Comparison of ENCODE assay signal across 12 cellular contexts in the genomic region with DNA sequence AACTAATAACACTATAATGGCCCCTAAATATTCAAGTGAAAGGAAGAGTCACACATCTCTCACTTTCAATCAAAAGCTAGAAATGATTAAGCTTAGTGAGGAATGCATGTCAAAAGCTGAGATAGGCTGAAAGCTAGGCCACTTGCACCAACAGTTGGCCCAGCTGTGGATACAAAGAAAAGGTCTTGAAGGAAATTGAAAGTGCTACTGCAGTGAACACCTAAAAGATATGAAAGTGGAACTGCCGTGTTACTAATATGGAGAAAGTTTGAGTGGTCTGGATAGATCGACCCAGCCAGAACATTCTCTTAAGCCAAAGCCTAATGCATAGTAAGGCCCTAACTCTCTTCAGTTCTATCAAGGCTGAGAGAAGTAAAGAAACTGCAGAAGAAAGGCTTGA. TPM values are rescaled to one million over a fixed set of nuclear protein-coding genes. Genes with fewer than 3 reads are reported as not detected.
DNase-seq lines count a peak whose midpoint lies in the region; ATAC-seq and TF ChIP-seq lines count a peak whose summit lies in the region.
"Had no signal": no experiment of that assay in that cellular context is flagged by ENCODE, and none has a peak within 500 bp of the region (broad histone marks: within the 10 kb centered on the region; RNA-seq: fewer than 3 reads in every experiment).

No MANE protein-coding gene starts in this region.

- H3K27me3 ChIP-seq in GM23338 (ENCODE audit: insufficient read depth) (no peaks in the 10 kb centered on the region), left lung (no peaks in the 10 kb centered on the region)
- H3K27me3 ChIP-seq: cardiac muscle cell had no signal

- ATAC-seq in GM23338 (no peak), HG03460 (IDR thresholded peaks at IDR 0.05; ENCODE audit: unreplicated experiment) (peak; percentile 100), left lung (no peak)
- ATAC-seq in stimulated activated naive CD8-positive, alpha-beta T cell treated with anti-CD3 and anti-CD28 coated beads, Interleukin-15, Interleukin-2, amounts not matched to agents 100 U/mL and 50 U/mL, for 24 hours, result peak; percentile 95

- TF ChIP-seq CTCF in GM23338 (conservative IDR thresholded peaks at IDR 0.05; ENCODE audit: low read depth in 2 of 2), result no peak
- TF ChIP-seq CTCF in left lung (IDR thresholded peaks at IDR 0.05), result no peak

- peak in 2 of 3 donors; percentile 12 to 27 for DNase-seq in stimulated activated CD4-positive, alpha-beta T cell treated with anti-CD3 and anti-CD28 coated beads, Interleukin-12 subunit alpha, Interleukin-12 subunit beta, amount 100 ng/mL, for 48 hours (ENCODE audit: low read depth in 2 of 3, low spot score in 1 of 3)
- DNase-seq in stimulated activated CD4-positive, alpha-beta T cell treated with anti-CD3 and anti-CD28 coated beads, Interleukin-4, amount 100 ng/mL, for 1 hour, result no peak
- DNase-seq in GM23338 (ENCODE audit: low spot score) (no peak), NCI-H2081 (lab: John Stamatoyannopoulos, UW) (no peak), midbrain (lab: John Stamatoyannopoulos, UW) (no peak), left lung (no peak)
- DNase-seq in stimulated activated naive CD8-positive, alpha-beta T cell treated with anti-CD3 and anti-CD28 coated beads, Interleukin-15, Interleukin-2, amounts not matched to agents 100 U/mL and 50 U/mL, for 24 hours, result no peak
- DNase-seq: H7, NCI-H345, nephron progenitor cell had no signal

- H2AFZ ChIP-seq in GM23338, result peak overlapping the region; percentile 16; the same call in 1 of the 2 replicates

- no peaks in the 10 kb centered on the region for H3K9me3 Mint-ChIP-seq in GM23338
- H3K9me3 Mint-ChIP-seq: nephron progenitor cell had no signal

- H3K36me3 Mint-ChIP-seq in GM23338 (ENCODE audit: low read depth), result no peaks in the 10 kb centered on the region

- no peak overlapping the region for H3K4me2 ChIP-seq in GM23338

- intact Hi-C loops in left lung (cut with DNase I), result no loop called here

- H4K20me1 ChIP-seq in GM23338 (replicated peaks; ENCODE audit: insufficient read depth), result no peaks in the 10 kb centered on the region

- H3K9me3 ChIP-seq in left lung, result no peaks in the 10 kb centered on the region

- H3K9me2 ChIP-seq in GM23338 (ENCODE audit: insufficient read depth), result no peaks in the 10 kb centered on the region

- no peaks in the 10 kb centered on the region for H3K4me1 Mint-ChIP-seq in GM23338
- H3K4me1 Mint-ChIP-seq: nephron progenitor cell had no signal

- no peak overlapping the region for H3K4me3 ChIP-seq in GM23338
- H3K4me3 ChIP-seq in left lung, result no peak overlapping the region
- H3K4me3 ChIP-seq: cardiac muscle cell had no signal

- H3K27ac Mint-ChIP-seq in GM23338, result no peak overlapping the region
- H3K27ac Mint-ChIP-seq: nephron progenitor cell had no signal

- no peaks in the 10 kb centered on the region for H3K27me3 Mint-ChIP-seq in GM23338 (ENCODE audit: insufficient read depth, low read depth, poor library complexity)

- no peaks in the 10 kb centered on the region for H3F3A ChIP-seq in GM23338 (replicated peaks; ENCODE audit: low read depth)

- H3K27ac ChIP-seq in GM23338 (ENCODE audit: low read depth), result no peak overlapping the region
- no peak overlapping the region for H3K27ac ChIP-seq in left lung
- H3K27ac ChIP-seq: cardiac muscle cell had no signal

- no peaks in the 10 kb centered on the region for H3K36me3 ChIP-seq in GM23338 (ENCODE audit: insufficient read depth)
- no peaks in the 10 kb centered on the region for H3K36me3 ChIP-seq in left lung
- H3K36me3 ChIP-seq: cardiac muscle cell had no signal

- H3K4me1 ChIP-seq in GM23338 (ENCODE audit: insufficient read depth) (no peaks in the 10 kb centered on the region), left lung (no peaks in the 10 kb centered on the region)

- H3K79me2 ChIP-seq in GM23338 (replicated peaks; ENCODE audit: insufficient read depth), result no peaks in the 10 kb centered on the region

- no peak overlapping the region for H3K4me3 Mint-ChIP-seq in GM23338
- H3K4me3 Mint-ChIP-seq: nephron progenitor cell had no signal

TF ChIP-seq in GM23338, 12 proteins besides CTCF, POLR2A, EP300 and RAD21 (continues in another document):
- TF ChIP-seq POLR2AphosphoS5 (IDR thresholded peaks at IDR 0.05; ENCODE audit: low read depth), result no peak
- TF ChIP-seq EZH2phosphoT487 (IDR thresholded peaks at IDR 0.05; ENCODE audit: unreplicated experiment), result no peak
- TF ChIP-seq, protein P1, sequence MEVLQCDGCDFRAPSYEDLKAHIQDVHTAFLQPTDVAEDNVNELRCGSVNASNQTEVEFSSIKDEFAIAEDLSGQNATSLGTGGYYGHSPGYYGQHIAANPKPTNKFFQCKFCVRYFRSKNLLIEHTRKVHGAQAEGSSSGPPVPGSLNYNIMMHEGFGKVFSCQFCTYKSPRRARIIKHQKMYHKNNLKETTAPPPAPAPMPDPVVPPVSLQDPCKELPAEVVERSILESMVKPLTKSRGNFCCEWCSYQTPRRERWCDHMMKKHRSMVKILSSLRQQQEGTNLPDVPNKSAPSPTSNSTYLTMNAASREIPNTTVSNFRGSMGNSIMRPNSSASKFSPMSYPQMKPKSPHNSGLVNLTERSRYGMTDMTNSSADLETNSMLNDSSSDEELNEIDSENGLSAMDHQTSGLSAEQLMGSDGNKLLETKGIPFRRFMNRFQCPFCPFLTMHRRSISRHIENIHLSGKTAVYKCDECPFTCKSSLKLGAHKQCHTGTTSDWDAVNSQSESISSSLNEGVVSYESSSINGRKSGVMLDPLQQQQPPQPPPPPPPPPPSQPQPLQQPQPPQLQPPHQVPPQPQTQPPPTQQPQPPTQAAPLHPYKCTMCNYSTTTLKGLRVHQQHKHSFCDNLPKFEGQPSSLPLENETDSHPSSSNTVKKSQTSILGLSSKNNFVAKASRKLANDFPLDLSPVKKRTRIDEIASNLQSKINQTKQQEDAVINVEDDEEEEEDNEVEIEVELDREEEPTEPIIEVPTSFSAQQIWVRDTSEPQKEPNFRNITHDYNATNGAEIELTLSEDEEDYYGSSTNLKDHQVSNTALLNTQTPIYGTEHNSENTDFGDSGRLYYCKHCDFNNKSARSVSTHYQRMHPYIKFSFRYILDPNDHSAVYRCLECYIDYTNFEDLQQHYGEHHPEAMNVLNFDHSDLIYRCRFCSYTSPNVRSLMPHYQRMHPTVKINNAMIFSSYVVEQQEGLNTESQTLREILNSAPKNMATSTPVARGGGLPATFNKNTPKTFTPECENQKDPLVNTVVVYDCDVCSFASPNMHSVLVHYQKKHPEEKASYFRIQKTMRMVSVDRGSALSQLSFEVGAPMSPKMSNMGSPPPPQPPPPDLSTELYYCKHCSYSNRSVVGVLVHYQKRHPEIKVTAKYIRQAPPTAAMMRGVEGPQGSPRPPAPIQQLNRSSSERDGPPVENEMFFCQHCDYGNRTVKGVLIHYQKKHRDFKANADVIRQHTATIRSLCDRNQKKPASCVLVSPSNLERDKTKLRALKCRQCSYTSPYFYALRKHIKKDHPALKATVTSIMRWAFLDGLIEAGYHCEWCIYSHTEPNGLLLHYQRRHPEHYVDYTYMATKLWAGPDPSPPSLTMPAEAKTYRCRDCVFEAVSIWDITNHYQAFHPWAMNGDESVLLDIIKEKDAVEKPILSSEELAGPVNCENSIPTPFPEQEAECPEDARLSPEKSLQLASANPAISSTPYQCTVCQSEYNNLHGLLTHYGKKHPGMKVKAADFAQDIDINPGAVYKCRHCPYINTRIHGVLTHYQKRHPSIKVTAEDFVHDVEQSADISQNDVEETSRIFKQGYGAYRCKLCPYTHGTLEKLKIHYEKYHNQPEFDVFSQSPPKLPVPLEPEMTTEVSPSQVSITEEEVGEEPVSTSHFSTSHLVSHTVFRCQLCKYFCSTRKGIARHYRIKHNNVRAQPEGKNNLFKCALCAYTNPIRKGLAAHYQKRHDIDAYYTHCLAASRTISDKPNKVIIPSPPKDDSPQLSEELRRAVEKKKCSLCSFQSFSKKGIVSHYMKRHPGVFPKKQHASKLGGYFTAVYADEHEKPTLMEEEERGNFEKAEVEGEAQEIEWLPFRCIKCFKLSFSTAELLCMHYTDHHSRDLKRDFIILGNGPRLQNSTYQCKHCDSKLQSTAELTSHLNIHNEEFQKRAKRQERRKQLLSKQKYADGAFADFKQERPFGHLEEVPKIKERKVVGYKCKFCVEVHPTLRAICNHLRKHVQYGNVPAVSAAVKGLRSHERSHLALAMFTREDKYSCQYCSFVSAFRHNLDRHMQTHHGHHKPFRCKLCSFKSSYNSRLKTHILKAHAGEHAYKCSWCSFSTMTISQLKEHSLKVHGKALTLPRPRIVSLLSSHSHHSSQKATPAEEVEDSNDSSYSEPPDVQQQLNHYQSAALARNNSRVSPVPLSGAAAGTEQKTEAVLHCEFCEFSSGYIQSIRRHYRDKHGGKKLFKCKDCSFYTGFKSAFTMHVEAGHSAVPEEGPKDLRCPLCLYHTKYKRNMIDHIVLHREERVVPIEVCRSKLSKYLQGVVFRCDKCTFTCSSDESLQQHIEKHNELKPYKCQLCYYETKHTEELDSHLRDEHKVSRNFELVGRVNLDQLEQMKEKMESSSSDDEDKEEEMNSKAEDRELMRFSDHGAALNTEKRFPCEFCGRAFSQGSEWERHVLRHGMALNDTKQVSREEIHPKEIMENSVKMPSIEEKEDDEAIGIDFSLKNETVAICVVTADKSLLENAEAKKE (CRISPR knock-in tag; IDR thresholded peaks at IDR 0.05), result no peak
- TF ChIP-seq, protein P2, sequence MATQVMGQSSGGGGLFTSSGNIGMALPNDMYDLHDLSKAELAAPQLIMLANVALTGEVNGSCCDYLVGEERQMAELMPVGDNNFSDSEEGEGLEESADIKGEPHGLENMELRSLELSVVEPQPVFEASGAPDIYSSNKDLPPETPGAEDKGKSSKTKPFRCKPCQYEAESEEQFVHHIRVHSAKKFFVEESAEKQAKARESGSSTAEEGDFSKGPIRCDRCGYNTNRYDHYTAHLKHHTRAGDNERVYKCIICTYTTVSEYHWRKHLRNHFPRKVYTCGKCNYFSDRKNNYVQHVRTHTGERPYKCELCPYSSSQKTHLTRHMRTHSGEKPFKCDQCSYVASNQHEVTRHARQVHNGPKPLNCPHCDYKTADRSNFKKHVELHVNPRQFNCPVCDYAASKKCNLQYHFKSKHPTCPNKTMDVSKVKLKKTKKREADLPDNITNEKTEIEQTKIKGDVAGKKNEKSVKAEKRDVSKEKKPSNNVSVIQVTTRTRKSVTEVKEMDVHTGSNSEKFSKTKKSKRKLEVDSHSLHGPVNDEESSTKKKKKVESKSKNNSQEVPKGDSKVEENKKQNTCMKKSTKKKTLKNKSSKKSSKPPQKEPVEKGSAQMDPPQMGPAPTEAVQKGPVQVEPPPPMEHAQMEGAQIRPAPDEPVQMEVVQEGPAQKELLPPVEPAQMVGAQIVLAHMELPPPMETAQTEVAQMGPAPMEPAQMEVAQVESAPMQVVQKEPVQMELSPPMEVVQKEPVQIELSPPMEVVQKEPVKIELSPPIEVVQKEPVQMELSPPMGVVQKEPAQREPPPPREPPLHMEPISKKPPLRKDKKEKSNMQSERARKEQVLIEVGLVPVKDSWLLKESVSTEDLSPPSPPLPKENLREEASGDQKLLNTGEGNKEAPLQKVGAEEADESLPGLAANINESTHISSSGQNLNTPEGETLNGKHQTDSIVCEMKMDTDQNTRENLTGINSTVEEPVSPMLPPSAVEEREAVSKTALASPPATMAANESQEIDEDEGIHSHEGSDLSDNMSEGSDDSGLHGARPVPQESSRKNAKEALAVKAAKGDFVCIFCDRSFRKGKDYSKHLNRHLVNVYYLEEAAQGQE (IDR thresholded peaks at IDR 0.05; ENCODE audit: unreplicated experiment), result no peak

RNA-seq across cellular contexts. Expression of a gene that starts 12.1 kb away (rescaled TPM):
- total RNA-seq in GM23338 (2014; rRNA removed; shearing (Covaris generic)), result 26.4 and 42.7 TPM in 2 replicates
- 6.9 and 7.5 TPM in 2 replicates for polyA plus RNA-seq in GM23338 (2016; fragmentation: Nextera tagmentation; extraction: Ambion mirVana)
- 10 to 100 TPM; 49.4 to 51.4 TPM for total RNA-seq in left lung

Comparison
In these comparisons a context has a peak if more than half of its experiments do, and no peak if none do; other contexts are left out.
1. DNase-seq: peak in stimulated activated CD4-positive, alpha-beta T cell treated with anti-CD3 and anti-CD28 coated beads, Interleukin-12 subunit alpha, Interleukin-12 subunit beta, amount 100 ng/mL, for 48 hours (2 of 3); none in stimulated activated CD4-positive, alpha-beta T cell treated with anti-CD3 and anti-CD28 coated beads, Interleukin-4, amount 100 ng/mL, for 1 hour (single experiment), GM23338 (single experiment), stimulated activated naive CD8-positive, alpha-beta T cell treated with anti-CD3 and anti-CD28 coated beads, Interleukin-15, Interleukin-2, amounts not matched to agents 100 U/mL and 50 U/mL, for 24 hours (single experiment), NCI-H2081 (0 of 2), midbrain (single experiment) and left lung (0 of 2).
2. ATAC-seq: peak in HG03460 (single experiment) and stimulated activated naive CD8-positive, alpha-beta T cell treated with anti-CD3 and anti-CD28 coated beads, Interleukin-15, Interleukin-2, amounts not matched to agents 100 U/mL and 50 U/mL, for 24 hours (single experiment); none in GM23338 (single experiment) and left lung (single experiment).